ENCODE assay signal across 19 cellular contexts in the genomic region with DNA sequence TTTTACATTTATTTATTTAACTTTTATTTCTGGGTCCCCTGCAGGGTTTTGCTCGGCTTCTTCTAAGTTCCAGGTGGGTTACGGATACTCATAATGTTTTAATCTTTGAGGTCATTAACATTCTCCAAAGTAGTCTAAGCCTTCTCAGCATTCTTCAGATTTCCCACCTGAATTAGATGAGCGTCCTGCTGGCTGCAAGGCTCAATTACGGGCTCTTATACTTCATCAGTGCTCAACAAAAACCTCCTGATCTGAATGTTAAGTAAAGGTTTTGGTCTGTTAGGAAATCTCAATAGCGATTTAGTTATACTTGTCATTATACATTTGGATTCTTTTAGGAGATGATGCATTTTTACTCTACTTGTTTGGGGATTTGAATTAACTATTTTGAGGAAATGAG.
"Had no signal": no experiment of that assay in that cellular context is flagged by ENCODE, and none has a peak within 500 bp of the region (broad histone marks: within the 10 kb centered on the region; RNA-seq: fewer than 3 reads in every experiment).

No MANE protein-coding gene starts in this region.

- H3K36me3 ChIP-seq: vagina had no signal

- H3K27me3 Mint-ChIP-seq: dendritic cell treated with granulocyte-macrophage colony-stimulating factor and Interleukin-4, amounts not matched to agents 40 ng/mL and 50 ng/mL, for 4 days; memory B cell; naive B cell; progenitor cell of endocrine pancreas; stimulated activated naive CD8-positive, alpha-beta T cell treated with anti-CD3 and anti-CD28 coated beads, Interleukin-15, amount 100 ng/mL, for 72 hours had no signal

- H3K4me3 Mint-ChIP-seq: dendritic cell treated with granulocyte-macrophage colony-stimulating factor and Interleukin-4, amounts not matched to agents 40 ng/mL and 50 ng/mL, for 4 days; mesothelial cell of epicardium; naive B cell; nephron; neural progenitor cell; stimulated activated naive CD8-positive, alpha-beta T cell treated with anti-CD3 and anti-CD28 coated beads, Interleukin-15, amount 100 ng/mL, for 72 hours had no signal

- H3K4me3 ChIP-seq: colonic mucosa, esophagus squamous epithelium, lower lobe of right lung, mucosa of descending colon, neural progenitor cell, right lobe of liver, suprapubic skin, vagina had no signal

- H2AFZ ChIP-seq: parathyroid adenoma had no signal

- DNase-seq: esophagus squamous epithelium had no signal

- H3K36me3 Mint-ChIP-seq: neural progenitor cell had no signal

- H3K9ac ChIP-seq: neural progenitor cell, parathyroid adenoma had no signal

- H3K4me2 ChIP-seq: neural progenitor cell had no signal

- H3K27ac ChIP-seq: colonic mucosa, esophagus squamous epithelium, lower lobe of right lung, neural progenitor cell, parathyroid adenoma, right lobe of liver, suprapubic skin, vagina had no signal

- H3K4me1 ChIP-seq: colonic mucosa, esophagus squamous epithelium, lower lobe of right lung, neural progenitor cell, parathyroid adenoma, right lobe of liver, suprapubic skin, vagina had no signal

- H3K79me2 ChIP-seq: parathyroid adenoma had no signal

- H3K9me3 ChIP-seq: colonic mucosa, esophagus squamous epithelium, lower lobe of right lung, mucosa of descending colon, right lobe of liver, suprapubic skin, vagina had no signal

- H3K27ac Mint-ChIP-seq: mesothelial cell of epicardium, nephron, neural progenitor cell had no signal

- H3K27me3 ChIP-seq: colonic mucosa, esophagus squamous epithelium, neural progenitor cell, right lobe of liver, suprapubic skin, vagina had no signal

- H3K9me3 Mint-ChIP-seq: dendritic cell treated with granulocyte-macrophage colony-stimulating factor and Interleukin-4, amounts not matched to agents 40 ng/mL and 50 ng/mL, for 4 days; immature natural killer cell; memory B cell; mesothelial cell of epicardium; naive B cell; nephron; neural progenitor cell; stimulated activated naive CD8-positive, alpha-beta T cell treated with anti-CD3 and anti-CD28 coated beads, Interleukin-15, amount 100 ng/mL, for 72 hours had no signal

- FAIRE-seq: frontal cortex, small intestine had no signal

- H3K4me1 Mint-ChIP-seq: nephron, neural progenitor cell had no signal
